ENCODE assay signal across 8 cellular contexts in the genomic region with DNA sequence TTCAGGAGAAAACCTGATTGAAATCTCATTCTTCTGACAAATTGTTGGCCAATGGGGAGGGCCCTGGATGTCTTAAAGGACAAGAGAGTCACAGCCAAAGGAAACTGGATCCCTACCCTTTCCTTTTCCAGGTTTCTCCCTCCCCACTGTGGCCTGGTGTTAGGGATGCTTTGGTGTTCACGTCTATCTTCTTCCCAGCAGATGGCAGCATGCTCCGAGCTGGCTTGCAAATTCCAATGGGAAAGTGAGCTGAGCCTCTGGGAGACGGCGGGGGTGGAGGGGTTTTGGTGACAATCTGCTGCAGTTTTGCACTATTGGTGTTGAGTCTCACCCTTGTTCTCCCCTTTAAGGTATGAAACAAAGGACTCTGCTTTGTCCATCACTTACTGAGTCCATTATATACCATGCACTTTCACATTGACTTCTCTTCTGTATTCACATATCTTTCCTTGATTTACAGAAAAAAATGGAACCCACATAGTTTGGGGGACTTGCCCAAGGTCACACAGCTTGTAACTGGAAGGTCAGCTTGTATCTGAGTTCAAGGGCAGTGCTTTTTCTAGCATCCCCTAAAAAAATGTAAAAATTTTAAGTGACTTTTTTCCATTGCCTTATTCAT. TPM values are rescaled to one million over a fixed set of nuclear protein-coding genes. Genes with fewer than 3 reads are reported as not detected.
DNase-seq lines count a peak whose midpoint lies in the region; ATAC-seq and TF ChIP-seq lines count a peak whose summit lies in the region.

No MANE protein-coding gene starts in this region.

- H3K27me3 ChIP-seq in cardiac muscle cell = peaks cover 11% of the 10 kb centered on the region

- intact Hi-C loops in Right ventricle myocardium inferior (cut with DNase I) = loop anchor here (5.0 kb wide), 1 partner anchor 37 kb away; the partner anchor contains the start of gene CCDC177

- no peaks in the 10 kb centered on the region for H3K36me3 ChIP-seq in cardiac muscle cell

- no peak overlapping the region for H3K4me3 ChIP-seq in cardiac muscle cell

- no peaks in the 10 kb centered on the region for H3K4me1 ChIP-seq in cardiac muscle cell (ENCODE audit: low read depth)

- no peaks in the 10 kb centered on the region for H3K9me3 ChIP-seq in cardiac muscle cell (ENCODE audit: low read depth)

- no peak for ATAC-seq in Right ventricle myocardium inferior
- no peak for ATAC-seq in HG02571 (IDR thresholded peaks at IDR 0.05; ENCODE audit: unreplicated experiment)

- DNase-seq in cardiac muscle cell (ENCODE audit: low read depth in 1 of 2, low spot score in 1 of 2) (peak; percentile 68 to 76), Right ventricle myocardium inferior (ENCODE audit: missing footprints) (no peak), NCI-H774 (lab: John Stamatoyannopoulos, UW) (peak; percentile 27), dermis microvascular lymphatic vessel endothelial cell (ENCODE audit: low read depth in 2 of 2) (peak; percentile 11 to 43), midbrain (lab: John Stamatoyannopoulos, UW) (peak; percentile 14), activated T-cell treated with anti-CD3 and anti-CD28 coated beads for 4 hours (no peak)
- DNase-seq in NK-92 treated with Interleukin-12 subunit alpha and Interleukin-12 subunit beta, amount 100 ng/mL, for 24 hours (lab: John Stamatoyannopoulos, UW) = no peak

- peak; percentile 83 for TF ChIP-seq CTCF in cardiac muscle cell (IDR thresholded peaks at IDR 0.05; ENCODE audit: low read depth, low read length)

- H3K27ac ChIP-seq in cardiac muscle cell = no peak overlapping the region

RNA-seq across cellular contexts. Expression of gene CCDC177, which starts 39.3 kb away (rescaled TPM):
- 0.07 TPM in 1 of 2 replicates, not detected in the other for total RNA-seq in cardiac muscle cell
- not detected in 2 replicates for polyA plus RNA-seq in cardiac muscle cell
- total RNA-seq in Right ventricle myocardium inferior = not detected
- not detected in 2 replicates for total RNA-seq in dermis microvascular lymphatic vessel endothelial cell

RNA-seq across cellular contexts. Expression of gene PLEKHD1, which starts 50.8 kb away (rescaled TPM):
- total RNA-seq in cardiac muscle cell (0.12 and 0.21 TPM in 2 replicates), Right ventricle myocardium inferior (0.32 TPM), dermis microvascular lymphatic vessel endothelial cell (under 0.01 and 0.13 TPM in 2 replicates)
- polyA plus RNA-seq in cardiac muscle cell = 0.37 TPM in 1 of 2 replicates, not detected in the other

Comparison
In these comparisons a context has a peak if more than half of its experiments do, and no peak if none do; other contexts are left out.
1. DNase-seq: peak in cardiac muscle cell (2 of 2), NCI-H774 (single experiment), dermis microvascular lymphatic vessel endothelial cell (2 of 2) and midbrain (single experiment); none in Right ventricle myocardium inferior (single experiment), NK-92 treated with Interleukin-12 subunit alpha and Interleukin-12 subunit beta, amount 100 ng/mL, for 24 hours (single experiment) and activated T-cell treated with anti-CD3 and anti-CD28 coated beads for 4 hours (single experiment).